Comparison of ENCODE assay signal across 29 cellular contexts in genomic region chr1:19070197-19070651, GRCh38.
DNase-seq lines count a peak whose midpoint lies in the region; ATAC-seq, FAIRE-seq and TF ChIP-seq lines count a peak whose summit lies in the region.
"Had no signal": no experiment of that assay in that cellular context is flagged by ENCODE, and none has a peak within 500 bp of the region (broad histone marks: within the 10 kb centered on the region; RNA-seq: fewer than 3 reads in every experiment).

No MANE protein-coding gene starts in this region.

- POLR2A ChIA-PET in HepG2 (lab: Yijun Ruan, JAX) = interaction anchor here (1.0 to 1.1 kb wide), 2 partner anchors 18 to 118 kb away, joined by 3 read pairs; no protein-coding TSS in a partner anchor

- FAIRE-seq in HepG2 (lab: Jason Lieb, UNC) = no peak
- FAIRE-seq: GM12878, HTR-8/SVneo, islet of Langerhans had no signal

- TF ChIP-seq POLR2A in HepG2 (IDR thresholded peaks at IDR 0.05; ENCODE audit: insufficient read depth in 1 of 2, low read depth in 2 of 2, low read length in 2 of 2) = no peak

- WGBS in HepG2 (ENCODE audit: low lambda C conversion rate) = 0% methylated on average over 1 of the region's 9 CpGs

- H3K9ac ChIP-seq in HepG2 (ENCODE audit: insufficient read depth, low read depth, low read length) = no peak overlapping the region

- H3K36me3 Mint-ChIP-seq in stimulated activated naive B cell treated with anti-CD40 and anti-IgM and Interleukin-4, amounts not matched to agents 10 μg/mL and 1 μg/mL and 100 μg/mL, for 72 hours = peaks cover 10 to 24% of the 10 kb centered on the region in 2 donors

- peaks cover 18 to 21% of the 10 kb centered on the region in 2 experiments; a peak in 4 of 5 replicates for H3K36me3 ChIP-seq in HepG2 (replicated peaks in 1 of 2; ENCODE audit: control insufficient read depth in 1 of 2, insufficient read depth in 2 of 2, low read length in 2 of 2)

- no peaks in the 10 kb centered on the region for H3K9me3 ChIP-seq in HepG2 (ENCODE audit: low read length)
- H3K9me3 ChIP-seq: body of pancreas, HAP-1, neutrophil, right lobe of liver had no signal

- no TSS peak for BruUV-seq in HepG2 (replicated peaks; lab: Mats Ljungman, UMichigan)

- in situ Hi-C loops in HepG2 (cut with HindIII; ENCODE audit: extremely low pct_ligation_motif_present, low pct_unique_long_range_greater_than_20kb) = no loop called here

- DNase-seq in ELF-1 (ENCODE audit: low read depth, low spot score) = peak; percentile 61
- peak; percentile 60 for DNase-seq in M059J (ENCODE audit: low read depth)
- DNase-seq in HepG2 (ENCODE audit: low spot score) = no peak
- DNase-seq in stimulated activated naive B cell treated with anti-CD40 and anti-IgM and Interleukin-4, amounts not matched to agents 10 μg/mL and 1 μg/mL and 100 μg/mL, for 72 hours = no peak
- DNase-seq in foreskin fibroblast = no peak
- DNase-seq: activated CD4-positive, alpha-beta T cell treated with anti-CD3 and anti-CD28 coated beads for 48 hours; activated T-cell treated with anti-CD3 and anti-CD28 coated beads, Interleukin-2, amount 50 U/mL, for 1 hour; C1 segment of cervical spinal cord; Calu3; glutamatergic neuron; KBM-7; mammary epithelial cell; MM.1S; NCI-H2029 treated with DMSO at 0.1 percent for 48 hours; NCI-H2227 treated with DMSO at 0.1 percent for 48 hours; NCI-H774; stimulated activated CD4-positive, alpha-beta T cell treated with anti-CD3 and anti-CD28 coated beads, Interleukin-2, amount 100 ng/mL, for 48 hours had no signal

- peaks cover 0 to 8% of the 10 kb centered on the region in 2 experiments; a peak in 2 of 5 replicates for H3K27me3 ChIP-seq in HepG2 (ENCODE audit: control insufficient read depth in 1 of 2, insufficient read depth in 2 of 2, low read length in 2 of 2)
- H3K27me3 ChIP-seq: body of pancreas, neutrophil, right lobe of liver had no signal

- peaks cover 0 to 7% of the 10 kb centered on the region in 2 donors for H3K27me3 Mint-ChIP-seq in stimulated activated naive B cell treated with anti-CD40 and anti-IgM and Interleukin-4, amounts not matched to agents 10 μg/mL and 1 μg/mL and 100 μg/mL, for 72 hours

- TF ChIP-seq CTCF in HepG2 (CRISPR knock-in tag; IDR thresholded peaks at IDR 0.05) = no peak
- TF ChIP-seq CTCF in foreskin fibroblast (IDR thresholded peaks at IDR 0.05; ENCODE audit: low read depth, low read length) = no peak

- no peak overlapping the region for H3K27ac ChIP-seq in HepG2 (ENCODE audit: extremely low read length, insufficient read depth, low read length)
- H3K27ac ChIP-seq: epithelial cell of prostate, neutrophil, SK-N-MC had no signal

- H4K20me1 ChIP-seq in HepG2 (ENCODE audit: insufficient read depth, low read length) = no peaks in the 10 kb centered on the region

- H3K4me3 Mint-ChIP-seq in stimulated activated naive B cell treated with anti-CD40 and anti-IgM and Interleukin-4, amounts not matched to agents 10 μg/mL and 1 μg/mL and 100 μg/mL, for 72 hours = no peak overlapping the region
- H3K4me3 Mint-ChIP-seq: T-helper 2 cell treated with Interferon-gamma antibody and Interleukin-4, amounts not matched to agents 5 μg/mL and 100 μg/mL, for 36 hours had no signal

- no peak overlapping the region for H2AFZ ChIP-seq in HepG2 (ENCODE audit: low read length)

- H3K79me2 ChIP-seq in HepG2 (ENCODE audit: insufficient read depth, low read length) = no peaks in the 10 kb centered on the region

- H3K4me3 ChIP-seq in HepG2 (replicated peaks in 1 of 3; ENCODE audit: insufficient read depth in 1 of 3, low read depth in 2 of 3, low read length in 3 of 3) (no peak overlapping the region; a peak in 1 of 6 replicates), foreskin fibroblast (ENCODE audit: low read depth in 1 of 2, low read length in 2 of 2) (no peak overlapping the region)
- H3K4me3 ChIP-seq: body of pancreas, GM12878, HAP-1, right lobe of liver, SK-N-MC had no signal

- CTCF ChIA-PET in HepG2 (lab: Yijun Ruan, JAX; ENCODE audit: low intra/inter-chr PET ratio, low total read pairs) = no interaction called here

- no peaks in the 10 kb centered on the region for H3K9me3 Mint-ChIP-seq in stimulated activated naive B cell treated with anti-CD40 and anti-IgM and Interleukin-4, amounts not matched to agents 10 μg/mL and 1 μg/mL and 100 μg/mL, for 72 hours
- H3K9me3 Mint-ChIP-seq: T-helper 2 cell treated with Interferon-gamma antibody and Interleukin-4, amounts not matched to agents 5 μg/mL and 100 μg/mL, for 36 hours had no signal

- H3K27ac Mint-ChIP-seq in stimulated activated naive B cell treated with anti-CD40 and anti-IgM and Interleukin-4, amounts not matched to agents 10 μg/mL and 1 μg/mL and 100 μg/mL, for 72 hours = peak overlapping the region; percentile 60
- H3K27ac Mint-ChIP-seq: T-helper 2 cell treated with Interferon-gamma antibody and Interleukin-4, amounts not matched to agents 5 μg/mL and 100 μg/mL, for 36 hours had no signal

- TF ChIP-seq RAD21 in HepG2 (CRISPR knock-in tag; IDR thresholded peaks at IDR 0.05) = no peak

- no peak for TF ChIP-seq EP300 in HepG2 (IDR thresholded peaks at IDR 0.05; ENCODE audit: low read depth in 2 of 2, low read length in 2 of 2)
- no peak for TF ChIP-seq EP300 in HepG2 (CRISPR knock-in tag; IDR thresholded peaks at IDR 0.05; ENCODE audit: borderline replicate concordance)

- peaks cover 0 to 2% of the 10 kb centered on the region in 2 donors for H3K4me1 Mint-ChIP-seq in stimulated activated naive B cell treated with anti-CD40 and anti-IgM and Interleukin-4, amounts not matched to agents 10 μg/mL and 1 μg/mL and 100 μg/mL, for 72 hours

- H3K4me1 ChIP-seq in HepG2 (ENCODE audit: insufficient read depth, low read length) = peaks cover 58% of the 10 kb centered on the region
- H3K4me1 ChIP-seq: HAP-1 had no signal

- intact Hi-C loops in HepG2 (cut with micrococcal nuclease; ENCODE audit: unreplicated experiment) = no loop called here

- peak; percentile 55 for ATAC-seq in HepG2
- peak in 1 of 2 donors; percentile 11 for ATAC-seq in stimulated activated naive B cell treated with anti-CD40 and anti-IgM and Interleukin-4, amounts not matched to agents 10 μg/mL and 1 μg/mL and 100 μg/mL, for 72 hours (replicated peaks)
- ATAC-seq in GM21529 (IDR thresholded peaks at IDR 0.05; ENCODE audit: unreplicated experiment) = no peak
- ATAC-seq in HG02610 (IDR thresholded peaks at IDR 0.05; ENCODE audit: unreplicated experiment) = no peak
- ATAC-seq: body of pancreas, GM12878, right lobe of liver had no signal

- H3K4me2 ChIP-seq in HepG2 (ENCODE audit: low read depth, low read length) = peak overlapping the region; percentile 41

TF ChIP-seq in HepG2, 621 proteins besides CTCF, POLR2A, EP300 and RAD21 (continues in another document):
- 0 out of 2 replicates have a peak, but pooled peaks have one; percentile 32 for TF ChIP-seq ZFY (CRISPR knock-in tag; IDR thresholded peaks at IDR 0.05)
- no peak for TF ChIP-seq ZNF781 (CRISPR knock-in tag; IDR thresholded peaks at IDR 0.05; ENCODE audit: borderline replicate concordance, not compliant biosample characterization)
- 0 out of 2 replicates have a peak, but pooled peaks have one; percentile 8 for TF ChIP-seq BCL6 (CRISPR knock-in tag; IDR thresholded peaks at IDR 0.05)
- TF ChIP-seq SALL1 (CRISPR knock-in tag; IDR thresholded peaks at IDR 0.05) = 0 out of 2 replicates have a peak, but pooled peaks have one; percentile 7
- TF ChIP-seq ZNF18 (CRISPR knock-in tag; IDR thresholded peaks at IDR 0.05; ENCODE audit: insufficient replicate concordance) = no peak
- no peak; the same call in 1 of the 2 replicates for TF ChIP-seq NR2F6 (IDR thresholded peaks at IDR 0.05)
- peak; percentile 64 for TF ChIP-seq NR2F6 (CRISPR knock-in tag; IDR thresholded peaks at IDR 0.05)
- TF ChIP-seq UBTF (CRISPR knock-in tag; IDR thresholded peaks at IDR 0.05) = peak; percentile 64
- TF ChIP-seq ZFX (CRISPR knock-in tag; IDR thresholded peaks at IDR 0.05; ENCODE audit: low read depth) = peak; percentile 35; the same call in 1 of the 2 replicates

Comparison
In these comparisons a context has a peak if more than half of its experiments do, and no peak if none do; other contexts are left out.
1. DNase-seq: peak in ELF-1 (single experiment) and M059J (single experiment); none in HepG2 (single experiment), stimulated activated naive B cell treated with anti-CD40 and anti-IgM and Interleukin-4, amounts not matched to agents 10 μg/mL and 1 μg/mL and 100 μg/mL, for 72 hours (single experiment) and foreskin fibroblast (0 of 2).